Comparison of ENCODE assay signal across 12 cellular contexts in genomic region chr17:19723967-19724366, GRCh38. TPM values are rescaled to one million over a fixed set of nuclear protein-coding genes. Genes with fewer than 3 reads are reported as not detected.
DNase-seq lines count a peak whose midpoint lies in the region; ATAC-seq and TF ChIP-seq lines count a peak whose summit lies in the region.
"Had no signal": no experiment of that assay in that cellular context is flagged by ENCODE, and none has a peak within 500 bp of the region (broad histone marks: within the 10 kb centered on the region; RNA-seq: fewer than 3 reads in every experiment).

No MANE protein-coding gene starts in this region.

- H3K4me1 ChIP-seq in adipocyte (ENCODE audit: control insufficient read depth, insufficient read depth, low read length) = peaks cover 31% of the 10 kb centered on the region
- H3K4me1 ChIP-seq in mucosa of rectum (ENCODE audit: control insufficient read depth in 2 of 2, insufficient read depth in 2 of 2, low read length in 2 of 2) = peaks cover 41 to 55% of the 10 kb centered on the region in 2 donors
- peaks cover 5 to 71% (median 46%) of the 10 kb centered on the region in 4 donors for H3K4me1 ChIP-seq in tibial nerve

- H3K36me3 ChIP-seq in adipocyte (ENCODE audit: control insufficient read depth, insufficient read depth, low read length, severe bottlenecking) (no peaks in the 10 kb centered on the region), mucosa of rectum (ENCODE audit: control insufficient read depth in 2 of 2, insufficient read depth in 2 of 2, low read length in 2 of 2) (no peaks in the 10 kb centered on the region), tibial nerve (no peaks in the 10 kb centered on the region)
- H3K36me3 ChIP-seq: brain microvascular endothelial cell had no signal

- WGBS in tibial nerve, 2 donors = 100% methylated on average over 1 of the region's 1 CpG

- H3K4me3 Mint-ChIP-seq in activated T-cell treated with anti-CD3 and anti-CD28 coated beads, Interleukin-2, amount 50 U/mL, for 72 hours = peak overlapping the region; percentile 29 to 54
- H3K4me3 Mint-ChIP-seq: mesothelial cell of epicardium had no signal

- no peaks in the 10 kb centered on the region for H3K9me3 Mint-ChIP-seq in activated T-cell treated with anti-CD3 and anti-CD28 coated beads, Interleukin-2, amount 50 U/mL, for 72 hours
- H3K9me3 Mint-ChIP-seq: mesothelial cell of epicardium had no signal

- TF ChIP-seq EP300 in tibial nerve (IDR thresholded peaks at IDR 0.05) = no peak

- no peak for DNase-seq in activated T-cell treated with anti-CD3 and anti-CD28 coated beads, Interleukin-2, amount 50 U/mL, for 72 hours
- DNase-seq in activated T-cell treated with anti-CD3 and anti-CD28 coated beads for 4 hours (no peak), adipocyte (ENCODE audit: low read depth) (peak; percentile 37), tibial nerve (ENCODE audit: low spot score in 2 of 2) (no peak), Ammon's horn (ENCODE audit: low spot score) (no peak)
- DNase-seq: brain microvascular endothelial cell, Kasumi-1 had no signal

- no peak for TF ChIP-seq POLR2A in tibial nerve (IDR thresholded peaks at IDR 0.05)

- no peak for ATAC-seq in activated T-cell treated with anti-CD3 and anti-CD28 coated beads, Interleukin-2, amount 50 U/mL, for 72 hours (replicated peaks in 1 of 2)
- no peak for ATAC-seq in HG03469 (IDR thresholded peaks at IDR 0.05; ENCODE audit: unreplicated experiment)
- no peak for ATAC-seq in GM19395 (IDR thresholded peaks at IDR 0.05; ENCODE audit: unreplicated experiment)

- H3K4me3 ChIP-seq in adipocyte (ENCODE audit: low read length) (no peak overlapping the region), mucosa of rectum (ENCODE audit: low read length in 2 of 2) (no peak overlapping the region), tibial nerve (no peak overlapping the region)

- H3K27ac ChIP-seq in mucosa of rectum (ENCODE audit: low read depth in 2 of 2, low read length in 2 of 2) = peak overlapping the region; percentile 5 to 28
- H3K27ac ChIP-seq in tibial nerve = peak overlapping the region in 3 of 4 donors; percentile 66 to 98 (median 96)
- H3K27ac ChIP-seq: brain microvascular endothelial cell had no signal

- no peaks in the 10 kb centered on the region for H3K27me3 Mint-ChIP-seq in activated T-cell treated with anti-CD3 and anti-CD28 coated beads, Interleukin-2, amount 50 U/mL, for 72 hours (ENCODE audit: low read depth)

- H3K36me3 Mint-ChIP-seq in activated T-cell treated with anti-CD3 and anti-CD28 coated beads, Interleukin-2, amount 50 U/mL, for 72 hours (ENCODE audit: insufficient read depth in 2 of 2) = no peaks in the 10 kb centered on the region
- H3K36me3 Mint-ChIP-seq: mesothelial cell of epicardium had no signal

- H3K9ac ChIP-seq in adipocyte (ENCODE audit: low read length) (no peak overlapping the region), mucosa of rectum (ENCODE audit: low read depth in 1 of 2, low read length in 2 of 2) (peak overlapping the region in 1 of 2 donors; percentile 60)

- no peak for TF ChIP-seq CTCF in tibial nerve (IDR thresholded peaks at IDR 0.05)

- H3K9me3 ChIP-seq in adipocyte (ENCODE audit: control insufficient read depth, low read length) = no peaks in the 10 kb centered on the region
- no peaks in the 10 kb centered on the region for H3K9me3 ChIP-seq in mucosa of rectum (ENCODE audit: control insufficient read depth in 2 of 2, low read length in 2 of 2)
- H3K9me3 ChIP-seq in tibial nerve = no peaks in the 10 kb centered on the region

- peaks cover 10% of the 10 kb centered on the region for H3K4me1 Mint-ChIP-seq in activated T-cell treated with anti-CD3 and anti-CD28 coated beads, Interleukin-2, amount 50 U/mL, for 72 hours (ENCODE audit: low read depth)

- no peak overlapping the region for H3K27ac Mint-ChIP-seq in activated T-cell treated with anti-CD3 and anti-CD28 coated beads, Interleukin-2, amount 50 U/mL, for 72 hours
- H3K27ac Mint-ChIP-seq: mesothelial cell of epicardium had no signal

- H3K27me3 ChIP-seq in adipocyte (replicated peaks; ENCODE audit: control insufficient read depth, insufficient read depth, low read length) = peaks cover 12% of the 10 kb centered on the region
- H3K27me3 ChIP-seq in mucosa of rectum (ENCODE audit: control insufficient read depth in 2 of 2, insufficient read depth in 2 of 2, low read length in 2 of 2) = no peaks in the 10 kb centered on the region
- H3K27me3 ChIP-seq in tibial nerve = no peaks in the 10 kb centered on the region
- H3K27me3 ChIP-seq: brain microvascular endothelial cell had no signal

RNA-seq across cellular contexts. Expression of gene SLC47A2, which starts 7.6 kb away (rescaled TPM):
- total RNA-seq in activated T-cell treated with anti-CD3 and anti-CD28 coated beads, Interleukin-2, amount 50 U/mL, for 72 hours = not detected
- not detected for total RNA-seq in tibial nerve
- total RNA-seq: mesothelial cell of epicardium, right cardiac atrium had no signal

RNA-seq across cellular contexts. Expression of gene ALDH3A1, which starts 24.1 kb away (rescaled TPM):
- total RNA-seq in activated T-cell treated with anti-CD3 and anti-CD28 coated beads, Interleukin-2, amount 50 U/mL, for 72 hours = under 1 TPM in 1 of 2 donors, not detected in 1; 0.34 TPM
- 1 to 10 TPM in 2 of 4 donors, under 1 TPM in 1, not detected in 1; 0.21 to 2.1 (median 1.7) TPM for total RNA-seq in tibial nerve
